8 cellular contexts compared by ENCODE assay signal in genomic region chr2:231674587-231675334, GRCh38. TPM values are rescaled to one million over a fixed set of nuclear protein-coding genes. Genes with fewer than 3 reads are reported as not detected.
A peak's percentile ranks its signal among the peaks of the same experiment; 100 is the strongest.
DNase-seq lines count a peak whose midpoint lies in the region; ATAC-seq and TF ChIP-seq lines count a peak whose summit lies in the region.

No MANE protein-coding gene starts in this region.

- POLR2A ChIA-PET in activated B cell treated with CpG ODN at 0.5 μM for 24 hours (lab: Charles Lee), result interaction anchor here (0.6 to 20.7 kb wide), 20 partner anchors 8 to 1386 kb away, joined by 3 to 1242 read pairs (median 7); partner anchors contain the start of genes COPS7B, NCL, PDE6D and PTMA

- H3K27ac ChIP-seq in left lung, result peak overlapping the region; percentile 76 to 92

- H3K4me1 Mint-ChIP-seq in activated B cell treated with CpG ODN at 0.5 μM for 24 hours, result peaks cover 77% of the 10 kb centered on the region

- H3K27me3 Mint-ChIP-seq in activated B cell treated with CpG ODN at 0.5 μM for 24 hours, result no peaks in the 10 kb centered on the region

- peak overlapping the region; percentile 64 for H3K4me3 Mint-ChIP-seq in activated B cell treated with CpG ODN at 0.5 μM for 24 hours

- CTCF ChIA-PET in activated B cell treated with CpG ODN at 0.5 μM for 24 hours (lab: Charles Lee), result interaction anchor here (0.8 to 20.2 kb wide), 25 partner anchors 8 to 766 kb away, joined by 3 to 429 read pairs (median 7); partner anchors contain the start of gene PTMA

- no peaks in the 10 kb centered on the region for H3K27me3 ChIP-seq in H7 (ENCODE audit: control insufficient read depth, insufficient read depth, low read length)
- H3K27me3 ChIP-seq in left lung, result no peaks in the 10 kb centered on the region

- no peaks in the 10 kb centered on the region for H3K9me3 Mint-ChIP-seq in activated B cell treated with CpG ODN at 0.5 μM for 24 hours

- H3K9me3 ChIP-seq in left lung, result no peaks in the 10 kb centered on the region

- peak; percentile 70 for DNase-seq in ELR (ENCODE audit: low read depth)
- peak; percentile 93 for DNase-seq in H7
- peak; percentile 34 for DNase-seq in NCI-H146 treated with DMSO at 0.1 percent for 48 hours (lab: John Stamatoyannopoulos, UW; ENCODE audit: unreplicated experiment)
- peak; percentile 81 for DNase-seq in activated B cell treated with CpG ODN at 0.5 μM for 24 hours
- peak; percentile 69 for DNase-seq in cerebellum (ENCODE audit: low spot score)
- DNase-seq in left lung, result peak; percentile 73 to 88
- peak; percentile 65 for DNase-seq in stimulated activated CD4-positive, alpha-beta T cell treated with anti-CD3 and anti-CD28 coated beads, Interleukin-4, amount 100 ng/mL, for 24 hours
- no peak for DNase-seq in NCI-H187 treated with DMSO at 0.1 percent for 48 hours (lab: John Stamatoyannopoulos, UW)

- peak overlapping the region; percentile 98 for H3K27ac Mint-ChIP-seq in activated B cell treated with CpG ODN at 0.5 μM for 24 hours

- ATAC-seq in activated B cell treated with CpG ODN at 0.5 μM for 24 hours (ENCODE audit: low read depth), result peak; percentile 40
- ATAC-seq in left lung, result peak; percentile 35

- H3K36me3 ChIP-seq in H7 (replicated peaks; ENCODE audit: control insufficient read depth, insufficient read depth, low read length) (no peaks in the 10 kb centered on the region), left lung (no peaks in the 10 kb centered on the region)

- TF ChIP-seq CTCF in activated B cell treated with CpG ODN at 0.5 μM for 24 hours (IDR thresholded peaks at IDR 0.05) (peak; percentile 83), left lung (IDR thresholded peaks at IDR 0.05) (peak; percentile 65 to 80)

- no peak overlapping the region for H3K4me3 ChIP-seq in H7 (ENCODE audit: insufficient read depth, low read depth, low read length)
- H3K4me3 ChIP-seq in left lung, result no peak overlapping the region

- no peaks in the 10 kb centered on the region for H3K36me3 Mint-ChIP-seq in activated B cell treated with CpG ODN at 0.5 μM for 24 hours (ENCODE audit: low read depth)

- H3K4me1 ChIP-seq in left lung, result peaks cover 33 to 47% of the 10 kb centered on the region in 2 donors

- intact Hi-C loops in activated B cell treated with CpG ODN at 0.5 μM for 24 hours (cut with micrococcal nuclease) (loop anchor here (1.0 kb wide), 2 partner anchors 26 to 62 kb away; no protein-coding TSS in a partner anchor), left lung (cut with DNase I) (loop anchor here in 1 of 2 donors (5.0 kb wide), 2 partner anchors 38 to 62 kb away; no protein-coding TSS in a partner anchor)

RNA-seq across cellular contexts. Expression of gene PTMA, which starts 33.6 kb away (rescaled TPM):
- total RNA-seq in H7 (2014; rRNA removed; shearing (Covaris generic)), result 2,153 and 2,302 TPM in 2 replicates
- total RNA-seq in activated B cell treated with CpG ODN at 0.5 μM for 24 hours (1,531 and 1,680 TPM in 2 replicates), cerebellum (478 TPM), left lung (100 to 1,000 TPM; 677 to 980 TPM)
